In genomic region chr3:17412950-17413530, GRCh38 we compare ENCODE assay signal across 9 cellular contexts.
DNase-seq lines count a peak whose midpoint lies in the region; ATAC-seq and TF ChIP-seq lines count a peak whose summit lies in the region.
"Had no signal": no experiment of that assay in that cellular context is flagged by ENCODE, and none has a peak within 500 bp of the region (broad histone marks: within the 10 kb centered on the region; RNA-seq: fewer than 3 reads in every experiment).

No MANE protein-coding gene starts in this region.

- no peak overlapping the region for H3K4me3 ChIP-seq in astrocyte of the spinal cord (ENCODE audit: low read depth, low read length)

- DNase-seq in EH (ENCODE audit: low read depth): peak; percentile 59
- DNase-seq in NCI-H524 (lab: John Stamatoyannopoulos, UW): peak; percentile 55 to 85
- DNase-seq in astrocyte of the spinal cord (ENCODE audit: low read depth, low spot score): peak; percentile 65
- peak; percentile 63 for DNase-seq in iris pigment epithelial cell (ENCODE audit: low read depth)
- DNase-seq in superior temporal gyrus (ENCODE audit: extremely low spot score): peak; percentile 71
- DNase-seq in NCI-H128 (lab: John Stamatoyannopoulos, UW; ENCODE audit: unreplicated experiment): no peak

- in situ Hi-C loops in astrocyte of the spinal cord (cut with HindIII; ENCODE audit: low sequenced_read_pairs): no loop called here

- ATAC-seq in GM19372 (IDR thresholded peaks at IDR 0.05; ENCODE audit: low read depth, unreplicated experiment) (peak; percentile 92), HG03378 (IDR thresholded peaks at IDR 0.05; ENCODE audit: unreplicated experiment) (peak; percentile 88)
- ATAC-seq: stimulated activated effector memory CD8-positive, alpha-beta T cell treated with anti-CD3 and anti-CD28 coated beads, Interleukin-12 subunit alpha, Interleukin-12 subunit beta, amount 100 ng/mL, for 72 hours had no signal

- TF ChIP-seq CTCF in astrocyte of the spinal cord (IDR thresholded peaks at IDR 0.05; ENCODE audit: low read depth, low read length): peak; percentile 75
